ENCODE assay signal across 1 cellular context in the genomic region with DNA sequence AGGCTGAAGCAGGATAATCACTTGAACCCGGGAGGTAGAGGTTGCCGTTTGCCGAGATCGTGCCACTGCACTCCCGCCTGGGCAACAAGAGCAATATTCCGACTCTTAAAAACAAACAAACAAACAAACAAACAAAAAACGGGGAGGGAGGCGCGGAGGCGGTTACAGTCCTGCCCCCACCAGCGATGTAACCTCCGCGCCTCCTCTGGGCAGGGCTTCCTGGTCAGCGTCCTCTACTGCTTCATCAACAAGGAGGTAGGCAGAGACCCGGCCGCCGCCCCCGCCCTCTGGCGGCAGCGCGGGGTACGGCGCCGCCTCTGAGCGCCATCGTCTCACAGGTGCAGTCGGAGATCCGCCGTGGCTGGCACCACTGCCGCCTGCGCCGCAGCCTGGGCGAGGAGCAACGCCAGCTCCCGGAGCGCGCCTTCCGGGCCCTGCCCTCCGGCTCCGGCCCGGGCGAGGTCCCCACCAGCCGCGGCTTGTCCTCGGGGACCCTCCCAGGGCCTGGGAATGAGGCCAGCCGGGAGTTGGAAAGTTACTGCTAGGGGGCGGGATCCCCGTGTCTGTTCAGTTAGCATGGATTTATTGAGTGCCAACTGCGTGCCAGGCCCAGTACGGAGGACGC.
TF ChIP-seq lines count a peak whose summit lies in the region.

No MANE protein-coding gene starts in this region.

TF ChIP-seq in HepG2, 621 proteins besides CTCF, POLR2A, EP300 and RAD21 (continued from another document):
- TF ChIP-seq, protein P1, sequence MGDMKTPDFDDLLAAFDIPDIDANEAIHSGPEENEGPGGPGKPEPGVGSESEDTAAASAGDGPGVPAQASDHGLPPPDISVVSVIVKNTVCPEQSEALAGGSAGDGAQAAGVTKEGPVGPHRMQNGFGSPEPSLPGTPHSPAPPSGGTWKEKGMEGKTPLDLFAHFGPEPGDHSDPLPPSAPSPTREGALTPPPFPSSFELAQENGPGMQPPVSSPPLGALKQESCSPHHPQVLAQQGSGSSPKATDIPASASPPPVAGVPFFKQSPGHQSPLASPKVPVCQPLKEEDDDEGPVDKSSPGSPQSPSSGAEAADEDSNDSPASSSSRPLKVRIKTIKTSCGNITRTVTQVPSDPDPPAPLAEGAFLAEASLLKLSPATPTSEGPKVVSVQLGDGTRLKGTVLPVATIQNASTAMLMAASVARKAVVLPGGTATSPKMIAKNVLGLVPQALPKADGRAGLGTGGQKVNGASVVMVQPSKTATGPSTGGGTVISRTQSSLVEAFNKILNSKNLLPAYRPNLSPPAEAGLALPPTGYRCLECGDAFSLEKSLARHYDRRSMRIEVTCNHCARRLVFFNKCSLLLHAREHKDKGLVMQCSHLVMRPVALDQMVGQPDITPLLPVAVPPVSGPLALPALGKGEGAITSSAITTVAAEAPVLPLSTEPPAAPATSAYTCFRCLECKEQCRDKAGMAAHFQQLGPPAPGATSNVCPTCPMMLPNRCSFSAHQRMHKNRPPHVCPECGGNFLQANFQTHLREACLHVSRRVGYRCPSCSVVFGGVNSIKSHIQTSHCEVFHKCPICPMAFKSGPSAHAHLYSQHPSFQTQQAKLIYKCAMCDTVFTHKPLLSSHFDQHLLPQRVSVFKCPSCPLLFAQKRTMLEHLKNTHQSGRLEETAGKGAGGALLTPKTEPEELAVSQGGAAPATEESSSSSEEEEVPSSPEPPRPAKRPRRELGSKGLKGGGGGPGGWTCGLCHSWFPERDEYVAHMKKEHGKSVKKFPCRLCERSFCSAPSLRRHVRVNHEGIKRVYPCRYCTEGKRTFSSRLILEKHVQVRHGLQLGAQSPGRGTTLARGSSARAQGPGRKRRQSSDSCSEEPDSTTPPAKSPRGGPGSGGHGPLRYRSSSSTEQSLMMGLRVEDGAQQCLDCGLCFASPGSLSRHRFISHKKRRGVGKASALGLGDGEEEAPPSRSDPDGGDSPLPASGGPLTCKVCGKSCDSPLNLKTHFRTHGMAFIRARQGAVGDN (CRISPR knock-in tag; IDR thresholded peaks at IDR 0.05): peak; percentile 87
- TF ChIP-seq ZFP36 (IDR thresholded peaks at IDR 0.05; ENCODE audit: borderline replicate concordance, low read depth, low read length, partially characterized antibody) (no peak), ZNF317 (CRISPR knock-in tag; IDR thresholded peaks at IDR 0.05) (peak; percentile 73; the same call in 1 of the 2 replicates), MXD4 (CRISPR knock-in tag; IDR thresholded peaks at IDR 0.05) (0 out of 2 replicates have a peak, but pooled peaks have one; percentile 34), ZFP1 (CRISPR knock-in tag; IDR thresholded peaks at IDR 0.05) (peak; percentile 43; the same call in 1 of the 2 replicates), GATAD1 (CRISPR knock-in tag; IDR thresholded peaks at IDR 0.05) (peak; percentile 36; the same call in 1 of the 2 replicates), FOXA3 (CRISPR knock-in tag; IDR thresholded peaks at IDR 0.05) (peak; percentile 60), SP5 (CRISPR knock-in tag; IDR thresholded peaks at IDR 0.05; ENCODE audit: borderline replicate concordance, low read depth) (0 out of 2 replicates have a peak, but pooled peaks have one; percentile 5)
- TF ChIP-seq, protein P2, sequence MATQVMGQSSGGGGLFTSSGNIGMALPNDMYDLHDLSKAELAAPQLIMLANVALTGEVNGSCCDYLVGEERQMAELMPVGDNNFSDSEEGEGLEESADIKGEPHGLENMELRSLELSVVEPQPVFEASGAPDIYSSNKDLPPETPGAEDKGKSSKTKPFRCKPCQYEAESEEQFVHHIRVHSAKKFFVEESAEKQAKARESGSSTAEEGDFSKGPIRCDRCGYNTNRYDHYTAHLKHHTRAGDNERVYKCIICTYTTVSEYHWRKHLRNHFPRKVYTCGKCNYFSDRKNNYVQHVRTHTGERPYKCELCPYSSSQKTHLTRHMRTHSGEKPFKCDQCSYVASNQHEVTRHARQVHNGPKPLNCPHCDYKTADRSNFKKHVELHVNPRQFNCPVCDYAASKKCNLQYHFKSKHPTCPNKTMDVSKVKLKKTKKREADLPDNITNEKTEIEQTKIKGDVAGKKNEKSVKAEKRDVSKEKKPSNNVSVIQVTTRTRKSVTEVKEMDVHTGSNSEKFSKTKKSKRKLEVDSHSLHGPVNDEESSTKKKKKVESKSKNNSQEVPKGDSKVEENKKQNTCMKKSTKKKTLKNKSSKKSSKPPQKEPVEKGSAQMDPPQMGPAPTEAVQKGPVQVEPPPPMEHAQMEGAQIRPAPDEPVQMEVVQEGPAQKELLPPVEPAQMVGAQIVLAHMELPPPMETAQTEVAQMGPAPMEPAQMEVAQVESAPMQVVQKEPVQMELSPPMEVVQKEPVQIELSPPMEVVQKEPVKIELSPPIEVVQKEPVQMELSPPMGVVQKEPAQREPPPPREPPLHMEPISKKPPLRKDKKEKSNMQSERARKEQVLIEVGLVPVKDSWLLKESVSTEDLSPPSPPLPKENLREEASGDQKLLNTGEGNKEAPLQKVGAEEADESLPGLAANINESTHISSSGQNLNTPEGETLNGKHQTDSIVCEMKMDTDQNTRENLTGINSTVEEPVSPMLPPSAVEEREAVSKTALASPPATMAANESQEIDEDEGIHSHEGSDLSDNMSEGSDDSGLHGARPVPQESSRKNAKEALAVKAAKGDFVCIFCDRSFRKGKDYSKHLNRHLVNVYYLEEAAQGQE (IDR thresholded peaks at IDR 0.05; ENCODE audit: borderline replicate concordance in 1 of 2, low read depth in 1 of 2, low read length in 2 of 2): peak in 1 of 2 experiments; percentile 6; a peak in 1 of 4 replicates
- TF ChIP-seq, protein P3, sequence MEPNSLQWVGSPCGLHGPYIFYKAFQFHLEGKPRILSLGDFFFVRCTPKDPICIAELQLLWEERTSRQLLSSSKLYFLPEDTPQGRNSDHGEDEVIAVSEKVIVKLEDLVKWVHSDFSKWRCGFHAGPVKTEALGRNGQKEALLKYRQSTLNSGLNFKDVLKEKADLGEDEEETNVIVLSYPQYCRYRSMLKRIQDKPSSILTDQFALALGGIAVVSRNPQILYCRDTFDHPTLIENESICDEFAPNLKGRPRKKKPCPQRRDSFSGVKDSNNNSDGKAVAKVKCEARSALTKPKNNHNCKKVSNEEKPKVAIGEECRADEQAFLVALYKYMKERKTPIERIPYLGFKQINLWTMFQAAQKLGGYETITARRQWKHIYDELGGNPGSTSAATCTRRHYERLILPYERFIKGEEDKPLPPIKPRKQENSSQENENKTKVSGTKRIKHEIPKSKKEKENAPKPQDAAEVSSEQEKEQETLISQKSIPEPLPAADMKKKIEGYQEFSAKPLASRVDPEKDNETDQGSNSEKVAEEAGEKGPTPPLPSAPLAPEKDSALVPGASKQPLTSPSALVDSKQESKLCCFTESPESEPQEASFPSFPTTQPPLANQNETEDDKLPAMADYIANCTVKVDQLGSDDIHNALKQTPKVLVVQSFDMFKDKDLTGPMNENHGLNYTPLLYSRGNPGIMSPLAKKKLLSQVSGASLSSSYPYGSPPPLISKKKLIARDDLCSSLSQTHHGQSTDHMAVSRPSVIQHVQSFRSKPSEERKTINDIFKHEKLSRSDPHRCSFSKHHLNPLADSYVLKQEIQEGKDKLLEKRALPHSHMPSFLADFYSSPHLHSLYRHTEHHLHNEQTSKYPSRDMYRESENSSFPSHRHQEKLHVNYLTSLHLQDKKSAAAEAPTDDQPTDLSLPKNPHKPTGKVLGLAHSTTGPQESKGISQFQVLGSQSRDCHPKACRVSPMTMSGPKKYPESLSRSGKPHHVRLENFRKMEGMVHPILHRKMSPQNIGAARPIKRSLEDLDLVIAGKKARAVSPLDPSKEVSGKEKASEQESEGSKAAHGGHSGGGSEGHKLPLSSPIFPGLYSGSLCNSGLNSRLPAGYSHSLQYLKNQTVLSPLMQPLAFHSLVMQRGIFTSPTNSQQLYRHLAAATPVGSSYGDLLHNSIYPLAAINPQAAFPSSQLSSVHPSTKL (CRISPR knock-in tag; IDR thresholded peaks at IDR 0.05): peak; percentile 66
